In the genomic region with DNA sequence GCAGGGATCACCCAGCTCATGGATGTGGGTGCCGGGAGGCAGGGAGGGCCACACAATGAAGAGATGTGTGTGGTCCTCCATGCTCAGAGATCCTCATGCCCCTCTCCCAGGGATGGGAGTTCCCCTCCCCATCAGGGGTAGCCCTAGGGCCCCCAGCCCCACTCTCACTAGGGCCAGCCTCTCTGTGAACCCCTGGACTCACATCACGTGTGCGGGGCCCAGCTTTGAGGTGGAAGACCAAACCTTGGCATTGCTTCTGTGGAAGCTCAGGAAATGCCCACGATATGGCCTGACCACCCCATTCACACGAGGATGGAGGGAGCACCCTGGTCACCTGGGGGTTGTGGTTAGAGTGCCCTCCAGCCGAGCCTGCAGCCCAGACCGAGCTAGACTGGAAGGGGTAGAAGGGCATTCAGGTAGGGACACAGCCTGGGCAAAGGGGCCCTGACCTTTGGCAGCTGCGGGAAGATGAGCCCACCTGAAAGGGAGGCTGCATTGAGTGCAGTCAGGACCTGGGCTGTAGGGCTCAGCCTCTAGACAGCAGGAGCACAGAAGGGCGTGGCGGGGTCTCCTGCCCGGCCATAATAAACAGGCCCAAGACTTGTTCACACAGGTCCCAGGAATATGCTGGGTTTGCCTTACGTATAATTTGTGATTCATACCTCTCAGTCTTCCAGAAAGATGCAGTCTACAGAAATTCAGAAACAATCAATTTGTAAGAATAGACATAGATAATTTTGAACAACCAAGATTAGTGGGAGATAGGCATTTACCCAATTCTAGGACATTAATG, we compare ENCODE assay signal across 24 cellular contexts.
"Had no signal": no experiment of that assay in that cellular context is flagged by ENCODE, and none has a peak within 500 bp of the region (broad histone marks: within the 10 kb centered on the region; RNA-seq: fewer than 3 reads in every experiment).

No MANE protein-coding gene starts in this region.

- H3K27ac Mint-ChIP-seq: activated B cell treated with CpG ODN at 0.5 μM for 24 hours; activated CD4-positive, alpha-beta T cell treated with anti-CD3 and anti-CD28 coated beads for 36 hours; activated naive CD8-positive, alpha-beta T cell; activated T-cell treated with anti-CD3 and anti-CD28 coated beads, Interleukin-2, amount 50 U/mL, for 24 hours; activated T-helper 17 cell treated with anti-CD3 and anti-CD28 coated beads, Interleukin-2, amount 50 U/mL, for 72 hours; T-helper 1 cell treated with Interleukin-12 subunit alpha and Interleukin-12 subunit beta and Interleukin-4 antibody, amounts not matched to agents 30 μg/mL and 1 μg/mL, for 36 hours had no signal

- H3K9me3 ChIP-seq: adrenal gland, ascending aorta, gastrocnemius medialis, heart left ventricle, lower lobe of right lung, ovary, prostate gland had no signal

- H3K36me3 Mint-ChIP-seq: activated naive CD8-positive, alpha-beta T cell; naive thymus-derived CD8-positive, alpha-beta T cell had no signal

- H3K36me3 ChIP-seq: adrenal gland, ascending aorta, brain microvascular endothelial cell, gastrocnemius medialis, heart left ventricle, lower lobe of right lung, ovary, prostate gland had no signal

- H3K27me3 ChIP-seq: adrenal gland, ascending aorta, brain microvascular endothelial cell, gastrocnemius medialis, heart left ventricle, ovary had no signal

- H3K27ac ChIP-seq: adrenal gland, ascending aorta, brain microvascular endothelial cell, gastrocnemius medialis, heart left ventricle, lower lobe of right lung, ovary, prostate gland had no signal

- H3K4me1 ChIP-seq: ascending aorta, prostate gland had no signal

- H3K27me3 Mint-ChIP-seq: activated B cell treated with CpG ODN at 0.5 μM for 24 hours; activated CD4-positive, alpha-beta T cell treated with anti-CD3 and anti-CD28 coated beads for 36 hours; activated naive CD8-positive, alpha-beta T cell; activated T-cell treated with anti-CD3 and anti-CD28 coated beads, Interleukin-2, amount 50 U/mL, for 24 hours; activated T-helper 17 cell treated with anti-CD3 and anti-CD28 coated beads, Interleukin-2, amount 50 U/mL, for 72 hours; naive thymus-derived CD8-positive, alpha-beta T cell had no signal

- DNase-seq: activated B cell treated with CpG ODN at 0.5 μM for 24 hours; activated CD4-positive, alpha-beta T cell treated with anti-CD3 and anti-CD28 coated beads for 36 hours; activated CD4-positive, alpha-beta T cell treated with anti-CD3 and anti-CD28 coated beads, Interleukin-2, amount 50 U/mL, for 4 hours; activated CD8-positive, alpha-beta memory T cell treated with anti-CD3 and anti-CD28 coated beads for 24 hours; activated CD8-positive, alpha-beta memory T cell treated with anti-CD3 and anti-CD28 coated beads, Interleukin-2, amount 50 U/mL, for 4 hours; activated naive CD4-positive, alpha-beta T cell; activated T-cell treated with anti-CD3 and anti-CD28 coated beads, Interleukin-2, amount 50 U/mL, for 24 hours; adrenal gland; brain microvascular endothelial cell; cortex of kidney; erythroblast; gastrocnemius medialis; kidney; lower lobe of right lung; naive thymus-derived CD8-positive, alpha-beta T cell; ovary; stimulated activated CD4-positive, alpha-beta T cell treated with anti-CD3 and anti-CD28 coated beads, Interleukin-4, amount 100 ng/mL, for 4 hours; stimulated activated naive CD8-positive, alpha-beta T cell treated with anti-CD3 and anti-CD28 coated beads, Interleukin-15, Interleukin-2, amounts not matched to agents 100 U/mL and 50 U/mL, for 24 hours had no signal

- H3K4me3 ChIP-seq: adrenal gland, ascending aorta, gastrocnemius medialis, heart left ventricle, lower lobe of right lung, ovary, prostate gland had no signal

- ATAC-seq: activated CD4-positive, alpha-beta T cell treated with anti-CD3 and anti-CD28 coated beads for 36 hours; activated T-helper 17 cell treated with anti-CD3 and anti-CD28 coated beads, Interleukin-2, amount 50 U/mL, for 72 hours; gastrocnemius medialis; heart left ventricle; lower lobe of right lung; naive thymus-derived CD8-positive, alpha-beta T cell; stimulated activated naive CD8-positive, alpha-beta T cell treated with anti-CD3 and anti-CD28 coated beads, Interleukin-15, Interleukin-2, amounts not matched to agents 100 U/mL and 50 U/mL, for 24 hours had no signal

- H3K4me1 Mint-ChIP-seq: activated T-helper 17 cell treated with anti-CD3 and anti-CD28 coated beads, Interleukin-2, amount 50 U/mL, for 72 hours had no signal

- H3K9me3 Mint-ChIP-seq: activated B cell treated with CpG ODN at 0.5 μM for 24 hours; activated T-cell treated with anti-CD3 and anti-CD28 coated beads, Interleukin-2, amount 50 U/mL, for 24 hours; activated T-helper 17 cell treated with anti-CD3 and anti-CD28 coated beads, Interleukin-2, amount 50 U/mL, for 72 hours; naive thymus-derived CD8-positive, alpha-beta T cell; T-helper 1 cell treated with Interleukin-12 subunit alpha and Interleukin-12 subunit beta and Interleukin-4 antibody, amounts not matched to agents 30 μg/mL and 1 μg/mL, for 36 hours had no signal

- H3K4me3 Mint-ChIP-seq: activated B cell treated with CpG ODN at 0.5 μM for 24 hours; activated CD4-positive, alpha-beta T cell treated with anti-CD3 and anti-CD28 coated beads for 36 hours; activated naive CD8-positive, alpha-beta T cell; activated T-cell treated with anti-CD3 and anti-CD28 coated beads, Interleukin-2, amount 50 U/mL, for 24 hours; activated T-helper 17 cell treated with anti-CD3 and anti-CD28 coated beads, Interleukin-2, amount 50 U/mL, for 72 hours; T-helper 1 cell treated with Interleukin-12 subunit alpha and Interleukin-12 subunit beta and Interleukin-4 antibody, amounts not matched to agents 30 μg/mL and 1 μg/mL, for 36 hours had no signal
